In the genomic region with DNA sequence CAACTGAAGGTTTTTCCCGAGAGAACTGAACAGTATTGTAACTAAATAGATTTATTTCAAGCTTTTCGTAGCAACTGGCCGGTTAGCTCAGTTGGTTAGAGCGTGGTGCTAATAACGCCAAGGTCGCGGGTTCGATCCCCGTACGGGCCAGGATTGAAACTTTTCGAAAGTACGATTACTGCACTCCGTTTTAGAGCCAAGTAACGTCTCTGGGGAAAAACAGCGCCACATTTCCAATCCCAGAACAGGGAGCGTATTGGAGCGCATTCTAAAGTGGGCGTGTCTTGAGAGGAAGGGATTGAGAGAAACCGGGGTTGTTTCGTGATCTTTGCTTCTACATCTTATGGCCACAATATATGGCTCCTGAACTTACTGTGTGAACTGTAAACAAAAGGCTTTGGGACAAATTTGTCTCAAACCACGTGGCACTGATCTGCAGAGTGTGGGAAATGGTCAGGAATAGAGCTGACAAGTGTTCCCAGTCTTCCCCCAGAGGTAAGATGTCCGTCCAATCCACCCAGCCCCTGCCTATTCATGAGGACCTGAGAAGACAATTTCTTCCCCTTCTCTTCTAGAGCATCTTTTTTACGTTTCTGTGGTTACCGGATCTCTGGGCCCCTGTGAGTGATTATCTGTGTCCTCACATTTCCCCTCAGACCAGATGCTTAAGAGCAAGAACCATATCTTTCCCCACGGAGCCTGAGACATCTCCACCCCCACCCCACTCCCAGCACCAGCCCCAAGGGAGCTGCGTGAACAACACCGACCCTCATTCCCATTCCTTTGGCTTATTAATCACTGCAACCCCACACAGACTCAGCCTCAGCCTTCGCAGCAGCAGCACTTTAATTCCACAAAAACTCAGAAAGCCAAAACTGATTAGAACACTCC, we compare ENCODE assay signal across 1 cellular context.
TF ChIP-seq lines count a peak whose summit lies in the region.

No MANE protein-coding gene starts in this region.

TF ChIP-seq in HEK293, 187 proteins besides CTCF, POLR2A, EP300 and RAD21 (continued from another document and continues in another):
- TF ChIP-seq ZNF692 (tag by site-specific recombination; IDR thresholded peaks at IDR 0.05) (no peak), WT1 (tag by site-specific recombination; IDR thresholded peaks at IDR 0.05) (no peak), ZNF324 (tag by site-specific recombination; IDR thresholded peaks at IDR 0.05) (peak; percentile 59; the same call in 1 of the 2 replicates), ZNF121 (tag by site-specific recombination; IDR thresholded peaks at IDR 0.05) (no peak), ZSCAN30 (tag by site-specific recombination; IDR thresholded peaks at IDR 0.05) (peak; percentile 69; the same call in 1 of the 2 replicates), ZNF580 (tag by site-specific recombination; IDR thresholded peaks at IDR 0.05) (no peak), ZNF24 (tag by site-specific recombination; IDR thresholded peaks at IDR 0.05) (peak; percentile 57; the same call in 1 of the 2 replicates), ZNF513 (tag by site-specific recombination; IDR thresholded peaks at IDR 0.05) (peak; percentile 35; the same call in 1 of the 2 replicates), ZNF747 (tag by site-specific recombination; IDR thresholded peaks at IDR 0.05) (no peak), ZNF629 (tag by site-specific recombination; IDR thresholded peaks at IDR 0.05) (peak; percentile 20), IKZF3 (tag by site-specific recombination; IDR thresholded peaks at IDR 0.05) (peak; percentile 95), ZNF239 (tag by site-specific recombination; IDR thresholded peaks at IDR 0.05) (no peak), ZBTB17 (tag by site-specific recombination; IDR thresholded peaks at IDR 0.05) (peak; percentile 78), ZNF175 (tag by site-specific recombination; IDR thresholded peaks at IDR 0.05) (no peak), OSR2 (tag by site-specific recombination; IDR thresholded peaks at IDR 0.05) (peak; percentile 94), KLF9 (tag by site-specific recombination; IDR thresholded peaks at IDR 0.05; ENCODE audit: low read depth) (peak; percentile 96), ZNF140 (tag by site-specific recombination; IDR thresholded peaks at IDR 0.05) (no peak), ZSCAN4 (tag by site-specific recombination; IDR thresholded peaks at IDR 0.05) (no peak; the same call in 1 of the 2 replicates), KLF1 (tag by site-specific recombination; IDR thresholded peaks at IDR 0.05) (peak; percentile 6; the same call in 1 of the 2 replicates), ZNF664 (tag by site-specific recombination; IDR thresholded peaks at IDR 0.05) (no peak), ZBTB20 (tag by site-specific recombination; IDR thresholded peaks at IDR 0.05) (0 out of 2 replicates have a peak, but pooled peaks have one; percentile 21), MEIS1 (CRISPR knock-in tag; IDR thresholded peaks at IDR 0.05; ENCODE audit: borderline replicate concordance) (no peak), HOXD13 (CRISPR knock-in tag; IDR thresholded peaks at IDR 0.05; ENCODE audit: borderline replicate concordance) (no peak), ZFP69B (tag by site-specific recombination; IDR thresholded peaks at IDR 0.05) (no peak), ZBTB8A (tag by site-specific recombination; IDR thresholded peaks at IDR 0.05) (no peak), ZNF76 (tag by site-specific recombination; IDR thresholded peaks at IDR 0.05; ENCODE audit: borderline replicate concordance, low read depth) (0 out of 2 replicates have a peak, but pooled peaks have one; percentile 7), KLF10 (tag by site-specific recombination; IDR thresholded peaks at IDR 0.05) (peak; percentile 82), ZSCAN23 (tag by site-specific recombination; IDR thresholded peaks at IDR 0.05) (0 out of 2 replicates have a peak, but pooled peaks have one; percentile 63), FEZF1 (tag by site-specific recombination; IDR thresholded peaks at IDR 0.05) (no peak)
- TF ChIP-seq, protein P1, sequence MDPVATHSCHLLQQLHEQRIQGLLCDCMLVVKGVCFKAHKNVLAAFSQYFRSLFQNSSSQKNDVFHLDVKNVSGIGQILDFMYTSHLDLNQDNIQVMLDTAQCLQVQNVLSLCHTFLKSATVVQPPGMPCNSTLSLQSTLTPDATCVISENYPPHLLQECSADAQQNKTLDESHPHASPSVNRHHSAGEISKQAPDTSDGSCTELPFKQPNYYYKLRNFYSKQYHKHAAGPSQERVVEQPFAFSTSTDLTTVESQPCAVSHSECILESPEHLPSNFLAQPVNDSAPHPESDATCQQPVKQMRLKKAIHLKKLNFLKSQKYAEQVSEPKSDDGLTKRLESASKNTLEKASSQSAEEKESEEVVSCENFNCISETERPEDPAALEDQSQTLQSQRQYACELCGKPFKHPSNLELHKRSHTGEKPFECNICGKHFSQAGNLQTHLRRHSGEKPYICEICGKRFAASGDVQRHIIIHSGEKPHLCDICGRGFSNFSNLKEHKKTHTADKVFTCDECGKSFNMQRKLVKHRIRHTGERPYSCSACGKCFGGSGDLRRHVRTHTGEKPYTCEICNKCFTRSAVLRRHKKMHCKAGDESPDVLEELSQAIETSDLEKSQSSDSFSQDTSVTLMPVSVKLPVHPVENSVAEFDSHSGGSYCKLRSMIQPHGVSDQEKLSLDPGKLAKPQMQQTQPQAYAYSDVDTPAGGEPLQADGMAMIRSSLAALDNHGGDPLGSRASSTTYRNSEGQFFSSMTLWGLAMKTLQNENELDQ (tag by site-specific recombination; IDR thresholded peaks at IDR 0.05; ENCODE audit: low read depth) = no peak
- TF ChIP-seq, protein P2, sequence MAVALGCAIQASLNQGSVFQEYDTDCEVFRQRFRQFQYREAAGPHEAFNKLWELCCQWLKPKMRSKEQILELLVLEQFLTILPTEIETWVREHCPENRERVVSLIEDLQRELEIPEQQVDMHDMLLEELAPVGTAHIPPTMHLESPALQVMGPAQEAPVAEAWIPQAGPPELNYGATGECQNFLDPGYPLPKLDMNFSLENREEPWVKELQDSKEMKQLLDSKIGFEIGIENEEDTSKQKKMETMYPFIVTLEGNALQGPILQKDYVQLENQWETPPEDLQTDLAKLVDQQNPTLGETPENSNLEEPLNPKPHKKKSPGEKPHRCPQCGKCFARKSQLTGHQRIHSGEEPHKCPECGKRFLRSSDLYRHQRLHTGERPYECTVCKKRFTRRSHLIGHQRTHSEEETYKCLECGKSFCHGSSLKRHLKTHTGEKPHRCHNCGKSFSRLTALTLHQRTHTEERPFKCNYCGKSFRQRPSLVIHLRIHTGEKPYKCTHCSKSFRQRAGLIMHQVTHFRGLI (tag by site-specific recombination; IDR thresholded peaks at IDR 0.05) = no peak; the same call in 1 of the 2 replicates
- TF ChIP-seq, protein P3, sequence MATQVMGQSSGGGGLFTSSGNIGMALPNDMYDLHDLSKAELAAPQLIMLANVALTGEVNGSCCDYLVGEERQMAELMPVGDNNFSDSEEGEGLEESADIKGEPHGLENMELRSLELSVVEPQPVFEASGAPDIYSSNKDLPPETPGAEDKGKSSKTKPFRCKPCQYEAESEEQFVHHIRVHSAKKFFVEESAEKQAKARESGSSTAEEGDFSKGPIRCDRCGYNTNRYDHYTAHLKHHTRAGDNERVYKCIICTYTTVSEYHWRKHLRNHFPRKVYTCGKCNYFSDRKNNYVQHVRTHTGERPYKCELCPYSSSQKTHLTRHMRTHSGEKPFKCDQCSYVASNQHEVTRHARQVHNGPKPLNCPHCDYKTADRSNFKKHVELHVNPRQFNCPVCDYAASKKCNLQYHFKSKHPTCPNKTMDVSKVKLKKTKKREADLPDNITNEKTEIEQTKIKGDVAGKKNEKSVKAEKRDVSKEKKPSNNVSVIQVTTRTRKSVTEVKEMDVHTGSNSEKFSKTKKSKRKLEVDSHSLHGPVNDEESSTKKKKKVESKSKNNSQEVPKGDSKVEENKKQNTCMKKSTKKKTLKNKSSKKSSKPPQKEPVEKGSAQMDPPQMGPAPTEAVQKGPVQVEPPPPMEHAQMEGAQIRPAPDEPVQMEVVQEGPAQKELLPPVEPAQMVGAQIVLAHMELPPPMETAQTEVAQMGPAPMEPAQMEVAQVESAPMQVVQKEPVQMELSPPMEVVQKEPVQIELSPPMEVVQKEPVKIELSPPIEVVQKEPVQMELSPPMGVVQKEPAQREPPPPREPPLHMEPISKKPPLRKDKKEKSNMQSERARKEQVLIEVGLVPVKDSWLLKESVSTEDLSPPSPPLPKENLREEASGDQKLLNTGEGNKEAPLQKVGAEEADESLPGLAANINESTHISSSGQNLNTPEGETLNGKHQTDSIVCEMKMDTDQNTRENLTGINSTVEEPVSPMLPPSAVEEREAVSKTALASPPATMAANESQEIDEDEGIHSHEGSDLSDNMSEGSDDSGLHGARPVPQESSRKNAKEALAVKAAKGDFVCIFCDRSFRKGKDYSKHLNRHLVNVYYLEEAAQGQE (tag by site-specific recombination; IDR thresholded peaks at IDR 0.05) = no peak; the same call in 1 of the 2 replicates
- TF ChIP-seq, protein P4, sequence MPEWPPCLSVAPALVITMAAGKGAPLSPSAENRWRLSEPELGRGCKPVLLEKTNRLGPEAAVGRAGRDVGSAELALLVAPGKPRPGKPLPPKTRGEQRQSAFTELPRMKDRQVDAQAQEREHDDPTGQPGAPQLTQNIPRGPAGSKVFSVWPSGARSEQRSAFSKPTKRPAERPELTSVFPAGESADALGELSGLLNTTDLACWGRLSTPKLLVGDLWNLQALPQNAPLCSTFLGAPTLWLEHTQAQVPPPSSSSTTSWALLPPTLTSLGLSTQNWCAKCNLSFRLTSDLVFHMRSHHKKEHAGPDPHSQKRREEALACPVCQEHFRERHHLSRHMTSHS (tag by site-specific recombination; IDR thresholded peaks at IDR 0.05) = no peak
- TF ChIP-seq, protein P5, sequence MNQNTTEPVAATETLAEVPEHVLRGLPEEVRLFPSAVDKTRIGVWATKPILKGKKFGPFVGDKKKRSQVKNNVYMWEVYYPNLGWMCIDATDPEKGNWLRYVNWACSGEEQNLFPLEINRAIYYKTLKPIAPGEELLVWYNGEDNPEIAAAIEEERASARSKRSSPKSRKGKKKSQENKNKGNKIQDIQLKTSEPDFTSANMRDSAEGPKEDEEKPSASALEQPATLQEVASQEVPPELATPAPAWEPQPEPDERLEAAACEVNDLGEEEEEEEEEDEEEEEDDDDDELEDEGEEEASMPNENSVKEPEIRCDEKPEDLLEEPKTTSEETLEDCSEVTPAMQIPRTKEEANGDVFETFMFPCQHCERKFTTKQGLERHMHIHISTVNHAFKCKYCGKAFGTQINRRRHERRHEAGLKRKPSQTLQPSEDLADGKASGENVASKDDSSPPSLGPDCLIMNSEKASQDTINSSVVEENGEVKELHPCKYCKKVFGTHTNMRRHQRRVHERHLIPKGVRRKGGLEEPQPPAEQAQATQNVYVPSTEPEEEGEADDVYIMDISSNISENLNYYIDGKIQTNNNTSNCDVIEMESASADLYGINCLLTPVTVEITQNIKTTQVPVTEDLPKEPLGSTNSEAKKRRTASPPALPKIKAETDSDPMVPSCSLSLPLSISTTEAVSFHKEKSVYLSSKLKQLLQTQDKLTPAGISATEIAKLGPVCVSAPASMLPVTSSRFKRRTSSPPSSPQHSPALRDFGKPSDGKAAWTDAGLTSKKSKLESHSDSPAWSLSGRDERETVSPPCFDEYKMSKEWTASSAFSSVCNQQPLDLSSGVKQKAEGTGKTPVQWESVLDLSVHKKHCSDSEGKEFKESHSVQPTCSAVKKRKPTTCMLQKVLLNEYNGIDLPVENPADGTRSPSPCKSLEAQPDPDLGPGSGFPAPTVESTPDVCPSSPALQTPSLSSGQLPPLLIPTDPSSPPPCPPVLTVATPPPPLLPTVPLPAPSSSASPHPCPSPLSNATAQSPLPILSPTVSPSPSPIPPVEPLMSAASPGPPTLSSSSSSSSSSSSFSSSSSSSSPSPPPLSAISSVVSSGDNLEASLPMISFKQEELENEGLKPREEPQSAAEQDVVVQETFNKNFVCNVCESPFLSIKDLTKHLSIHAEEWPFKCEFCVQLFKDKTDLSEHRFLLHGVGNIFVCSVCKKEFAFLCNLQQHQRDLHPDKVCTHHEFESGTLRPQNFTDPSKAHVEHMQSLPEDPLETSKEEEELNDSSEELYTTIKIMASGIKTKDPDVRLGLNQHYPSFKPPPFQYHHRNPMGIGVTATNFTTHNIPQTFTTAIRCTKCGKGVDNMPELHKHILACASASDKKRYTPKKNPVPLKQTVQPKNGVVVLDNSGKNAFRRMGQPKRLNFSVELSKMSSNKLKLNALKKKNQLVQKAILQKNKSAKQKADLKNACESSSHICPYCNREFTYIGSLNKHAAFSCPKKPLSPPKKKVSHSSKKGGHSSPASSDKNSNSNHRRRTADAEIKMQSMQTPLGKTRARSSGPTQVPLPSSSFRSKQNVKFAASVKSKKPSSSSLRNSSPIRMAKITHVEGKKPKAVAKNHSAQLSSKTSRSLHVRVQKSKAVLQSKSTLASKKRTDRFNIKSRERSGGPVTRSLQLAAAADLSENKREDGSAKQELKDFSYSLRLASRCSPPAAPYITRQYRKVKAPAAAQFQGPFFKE (tag by site-specific recombination; IDR thresholded peaks at IDR 0.05; ENCODE audit: borderline replicate concordance) = no peak
